Comparison of ENCODE assay signal across 21 cellular contexts in genomic region chr2:32741575-32741974, GRCh38.
DNase-seq lines count a peak whose midpoint lies in the region; ATAC-seq and TF ChIP-seq lines count a peak whose summit lies in the region.
"Had no signal": no experiment of that assay in that cellular context is flagged by ENCODE, and none has a peak within 500 bp of the region (broad histone marks: within the 10 kb centered on the region; RNA-seq: fewer than 3 reads in every experiment).

No MANE protein-coding gene starts in this region.

- no peak overlapping the region for H3K4me3 Mint-ChIP-seq in HFFc6
- H3K4me3 Mint-ChIP-seq: CD4-positive, CD25-positive, alpha-beta regulatory T cell; T-helper 1 cell treated with Interleukin-12 subunit alpha and Interleukin-12 subunit beta and Interleukin-4 antibody, amounts not matched to agents 30 μg/mL and 1 μg/mL, for 36 hours had no signal

- peaks cover 28% of the 10 kb centered on the region for H3K36me3 Mint-ChIP-seq in HFFc6 (ENCODE audit: low read depth)

- no peaks in the 10 kb centered on the region for H3K36me3 ChIP-seq in brain microvascular endothelial cell (replicated peaks)
- H3K36me3 ChIP-seq: Peyer's patch, SJSA1 had no signal

- in situ Hi-C loops in brain microvascular endothelial cell (cut with HindIII; ENCODE audit: low pct_ligation_motif_present, low sequenced_read_pairs) = no loop called here

- DNase-seq in EL (peak; percentile 27), HFFc6 (peak; percentile 24), amniotic epithelial cell (ENCODE audit: low read depth) (peak; percentile 36), foreskin keratinocyte (peak in 1 of 2 donors; percentile 57), brain microvascular endothelial cell (no peak)
- DNase-seq: CD4-positive, CD25-positive, alpha-beta regulatory T cell; DMS 273 treated with DMSO at 0.1 percent for 48 hours; DND-41; GDM1; KG1; NCI-H1092 treated with DMSO at 0.1 percent for 48 hours; NCI-H146; NCI-H2029; NCI-H524 treated with DMSO at 0.1 percent for 48 hours; NCI-H82; Peyer's patch had no signal

- H3K4me3 ChIP-seq in brain microvascular endothelial cell (ENCODE audit: low read depth, low read length) = no peak overlapping the region
- H3K4me3 ChIP-seq: Peyer's patch, SJSA1 had no signal

- H3K4me1 Mint-ChIP-seq in HFFc6 (ENCODE audit: low read depth) = peaks cover 61% of the 10 kb centered on the region

- H3K4me1 ChIP-seq in foreskin keratinocyte = peaks cover 5% of the 10 kb centered on the region
- H3K4me1 ChIP-seq: Peyer's patch had no signal

- peaks cover under 1% of the 10 kb centered on the region for H3K27me3 Mint-ChIP-seq in HFFc6 (ENCODE audit: insufficient read depth)
- H3K27me3 Mint-ChIP-seq: CD4-positive, CD25-positive, alpha-beta regulatory T cell had no signal

- TF ChIP-seq CTCF in HFFc6 (IDR thresholded peaks at IDR 0.05) = no peak
- no peak for TF ChIP-seq CTCF in foreskin keratinocyte (conservative IDR thresholded peaks at IDR 0.05)
- no peak for TF ChIP-seq CTCF in brain microvascular endothelial cell (IDR thresholded peaks at IDR 0.05; ENCODE audit: low read depth, low read length, missing control alignments)

- H3K9me3 Mint-ChIP-seq in HFFc6 = no peaks in the 10 kb centered on the region
- H3K9me3 Mint-ChIP-seq: T-helper 1 cell treated with Interleukin-12 subunit alpha and Interleukin-12 subunit beta and Interleukin-4 antibody, amounts not matched to agents 30 μg/mL and 1 μg/mL, for 36 hours had no signal

- H3K27ac ChIP-seq in foreskin keratinocyte (no peak overlapping the region), brain microvascular endothelial cell (no peak overlapping the region)
- H3K27ac ChIP-seq: HL-60, Peyer's patch, SJSA1 had no signal

- ATAC-seq in foreskin keratinocyte (peak; percentile 65), HG02571 (IDR thresholded peaks at IDR 0.05; ENCODE audit: unreplicated experiment) (no peak), HG03196 (IDR thresholded peaks at IDR 0.05; ENCODE audit: unreplicated experiment) (no peak)

- H3K27ac Mint-ChIP-seq in HFFc6 = no peak overlapping the region
- H3K27ac Mint-ChIP-seq: CD4-positive, CD25-positive, alpha-beta regulatory T cell; T-helper 1 cell treated with Interleukin-12 subunit alpha and Interleukin-12 subunit beta and Interleukin-4 antibody, amounts not matched to agents 30 μg/mL and 1 μg/mL, for 36 hours had no signal

- no peaks in the 10 kb centered on the region for H3K27me3 ChIP-seq in foreskin keratinocyte
- no peaks in the 10 kb centered on the region for H3K27me3 ChIP-seq in brain microvascular endothelial cell (replicated peaks)
- H3K27me3 ChIP-seq: Peyer's patch, SJSA1 had no signal
